In genomic region chr11:133931449-133932060, GRCh38 we compare ENCODE assay signal across 1 cellular context.
TF ChIP-seq lines count a peak whose summit lies in the region.

No MANE protein-coding gene starts in this region.

TF ChIP-seq in WTC11, 78 proteins besides CTCF, POLR2A, EP300 and RAD21 (continued from another document):
- TF ChIP-seq ZBTB43 (CRISPR knock-in tag; IDR thresholded peaks at IDR 0.05) (no peak), E2F4 (CRISPR knock-in tag; IDR thresholded peaks at IDR 0.05; ENCODE audit: borderline replicate concordance, low read depth) (no peak), ZNF317 (CRISPR knock-in tag; IDR thresholded peaks at IDR 0.05; ENCODE audit: borderline replicate concordance, low read depth) (no peak)
TF ChIP-seq in WTC11: peak in this region for 0.
